2 cellular contexts compared by ENCODE assay signal in the genomic region with DNA sequence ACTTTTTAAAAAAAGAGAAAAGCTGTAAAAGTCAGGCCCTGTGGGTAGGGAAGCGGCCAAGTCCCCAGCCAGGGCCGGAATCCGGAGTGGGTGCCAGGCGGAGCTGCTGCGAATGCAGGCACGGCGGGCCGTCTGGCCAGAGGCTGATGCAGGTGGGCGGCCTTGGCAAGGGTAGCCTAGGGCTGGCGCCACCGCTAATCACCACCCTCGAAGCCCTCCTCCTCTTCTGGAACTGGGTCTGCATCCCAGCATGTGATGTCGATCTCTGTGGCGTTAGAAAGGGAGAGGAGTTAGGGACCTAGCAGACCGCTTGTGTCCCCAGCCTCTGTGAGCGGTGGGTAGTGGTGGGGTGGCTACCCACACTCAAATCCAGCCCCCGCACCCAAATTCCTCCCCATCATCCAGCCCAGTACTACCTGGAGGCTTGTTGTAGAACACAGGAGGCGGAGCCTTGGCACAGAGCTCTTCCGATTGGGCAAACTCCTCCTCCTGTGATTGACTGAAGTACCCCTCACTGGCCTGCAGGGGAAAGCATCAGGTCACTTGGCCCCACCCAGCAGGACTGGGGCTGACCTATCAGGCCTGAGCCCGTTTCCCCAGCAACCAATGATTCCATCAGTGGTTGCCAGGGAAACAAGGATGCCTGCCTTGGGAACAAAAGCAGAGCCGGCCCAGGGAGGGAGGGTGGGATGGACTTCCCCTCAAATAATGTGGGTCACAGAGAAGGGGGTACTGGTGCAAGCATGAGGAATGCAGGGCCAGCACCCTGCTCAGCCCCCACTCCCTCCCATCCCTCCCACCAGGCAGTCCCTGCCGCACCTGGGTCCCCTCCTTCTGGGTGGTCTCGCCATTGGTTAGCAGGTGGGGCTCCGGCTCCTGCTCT.
TF ChIP-seq lines count a peak whose summit lies in the region.

No MANE protein-coding gene starts in this region.

TF ChIP-seq in HEK293, 187 proteins besides CTCF, POLR2A, EP300 and RAD21 (continues in another document):
- TF ChIP-seq, protein P1, sequence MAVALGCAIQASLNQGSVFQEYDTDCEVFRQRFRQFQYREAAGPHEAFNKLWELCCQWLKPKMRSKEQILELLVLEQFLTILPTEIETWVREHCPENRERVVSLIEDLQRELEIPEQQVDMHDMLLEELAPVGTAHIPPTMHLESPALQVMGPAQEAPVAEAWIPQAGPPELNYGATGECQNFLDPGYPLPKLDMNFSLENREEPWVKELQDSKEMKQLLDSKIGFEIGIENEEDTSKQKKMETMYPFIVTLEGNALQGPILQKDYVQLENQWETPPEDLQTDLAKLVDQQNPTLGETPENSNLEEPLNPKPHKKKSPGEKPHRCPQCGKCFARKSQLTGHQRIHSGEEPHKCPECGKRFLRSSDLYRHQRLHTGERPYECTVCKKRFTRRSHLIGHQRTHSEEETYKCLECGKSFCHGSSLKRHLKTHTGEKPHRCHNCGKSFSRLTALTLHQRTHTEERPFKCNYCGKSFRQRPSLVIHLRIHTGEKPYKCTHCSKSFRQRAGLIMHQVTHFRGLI (tag by site-specific recombination; IDR thresholded peaks at IDR 0.05), result no peak
- no peak for TF ChIP-seq ZNF837 (tag by site-specific recombination; IDR thresholded peaks at IDR 0.05)
- TF ChIP-seq, protein P2, sequence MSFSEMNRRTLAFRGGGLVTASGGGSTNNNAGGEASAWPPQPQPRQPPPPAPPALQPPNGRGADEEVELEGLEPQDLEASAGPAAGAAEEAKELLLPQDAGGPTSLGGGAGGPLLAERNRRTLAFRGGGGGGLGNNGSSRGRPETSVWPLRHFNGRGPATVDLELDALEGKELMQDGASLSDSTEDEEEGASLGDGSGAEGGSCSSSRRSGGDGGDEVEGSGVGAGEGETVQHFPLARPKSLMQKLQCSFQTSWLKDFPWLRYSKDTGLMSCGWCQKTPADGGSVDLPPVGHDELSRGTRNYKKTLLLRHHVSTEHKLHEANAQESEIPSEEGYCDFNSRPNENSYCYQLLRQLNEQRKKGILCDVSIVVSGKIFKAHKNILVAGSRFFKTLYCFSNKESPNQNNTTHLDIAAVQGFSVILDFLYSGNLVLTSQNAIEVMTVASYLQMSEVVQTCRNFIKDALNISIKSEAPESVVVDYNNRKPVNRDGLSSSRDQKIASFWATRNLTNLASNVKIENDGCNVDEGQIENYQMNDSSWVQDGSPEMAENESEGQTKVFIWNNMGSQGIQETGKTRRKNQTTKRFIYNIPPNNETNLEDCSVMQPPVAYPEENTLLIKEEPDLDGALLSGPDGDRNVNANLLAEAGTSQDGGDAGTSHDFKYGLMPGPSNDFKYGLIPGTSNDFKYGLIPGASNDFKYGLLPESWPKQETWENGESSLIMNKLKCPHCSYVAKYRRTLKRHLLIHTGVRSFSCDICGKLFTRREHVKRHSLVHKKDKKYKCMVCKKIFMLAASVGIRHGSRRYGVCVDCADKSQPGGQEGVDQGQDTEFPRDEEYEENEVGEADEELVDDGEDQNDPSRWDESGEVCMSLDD (tag by site-specific recombination; IDR thresholded peaks at IDR 0.05), result no peak
- TF ChIP-seq ZBTB20 (tag by site-specific recombination; IDR thresholded peaks at IDR 0.05), result no peak
- TF ChIP-seq ZNF747 (tag by site-specific recombination; IDR thresholded peaks at IDR 0.05), result no peak
- no peak for TF ChIP-seq ZNF416 (tag by site-specific recombination; IDR thresholded peaks at IDR 0.05)
- TF ChIP-seq, protein P3, sequence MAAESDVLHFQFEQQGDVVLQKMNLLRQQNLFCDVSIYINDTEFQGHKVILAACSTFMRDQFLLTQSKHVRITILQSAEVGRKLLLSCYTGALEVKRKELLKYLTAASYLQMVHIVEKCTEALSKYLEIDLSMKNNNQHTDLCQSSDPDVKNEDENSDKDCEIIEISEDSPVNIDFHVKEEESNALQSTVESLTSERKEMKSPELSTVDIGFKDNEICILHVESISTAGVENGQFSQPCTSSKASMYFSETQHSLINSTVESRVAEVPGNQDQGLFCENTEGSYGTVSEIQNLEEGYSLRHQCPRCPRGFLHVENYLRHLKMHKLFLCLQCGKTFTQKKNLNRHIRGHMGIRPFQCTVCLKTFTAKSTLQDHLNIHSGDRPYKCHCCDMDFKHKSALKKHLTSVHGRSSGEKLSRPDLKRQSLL (tag by site-specific recombination; IDR thresholded peaks at IDR 0.05), result no peak
- TF ChIP-seq ZBTB1 (tag by site-specific recombination; IDR thresholded peaks at IDR 0.05), result no peak
- peak; percentile 37 for TF ChIP-seq SP3 (tag by site-specific recombination; IDR thresholded peaks at IDR 0.05)
- no peak for TF ChIP-seq ZNF544 (tag by site-specific recombination; IDR thresholded peaks at IDR 0.05)
- no peak for TF ChIP-seq YY2 (tag by site-specific recombination; IDR thresholded peaks at IDR 0.05)
- TF ChIP-seq ZNF10 (tag by site-specific recombination; IDR thresholded peaks at IDR 0.05), result no peak
- TF ChIP-seq SCRT1 (tag by site-specific recombination; IDR thresholded peaks at IDR 0.05; ENCODE audit: borderline replicate concordance), result 0 out of 2 replicates have a peak, but pooled peaks have one; percentile 36
- TF ChIP-seq HOXC10 (CRISPR knock-in tag; IDR thresholded peaks at IDR 0.05), result no peak
- no peak for TF ChIP-seq ZNF623 (tag by site-specific recombination; IDR thresholded peaks at IDR 0.05)
- TF ChIP-seq ZSCAN30 (tag by site-specific recombination; IDR thresholded peaks at IDR 0.05), result no peak
- no peak for TF ChIP-seq GLIS1 (tag by site-specific recombination; IDR thresholded peaks at IDR 0.05)
- peak; percentile 54; the same call in 1 of the 2 replicates for TF ChIP-seq ZNF600 (tag by site-specific recombination; IDR thresholded peaks at IDR 0.05)
- TF ChIP-seq, protein P4, sequence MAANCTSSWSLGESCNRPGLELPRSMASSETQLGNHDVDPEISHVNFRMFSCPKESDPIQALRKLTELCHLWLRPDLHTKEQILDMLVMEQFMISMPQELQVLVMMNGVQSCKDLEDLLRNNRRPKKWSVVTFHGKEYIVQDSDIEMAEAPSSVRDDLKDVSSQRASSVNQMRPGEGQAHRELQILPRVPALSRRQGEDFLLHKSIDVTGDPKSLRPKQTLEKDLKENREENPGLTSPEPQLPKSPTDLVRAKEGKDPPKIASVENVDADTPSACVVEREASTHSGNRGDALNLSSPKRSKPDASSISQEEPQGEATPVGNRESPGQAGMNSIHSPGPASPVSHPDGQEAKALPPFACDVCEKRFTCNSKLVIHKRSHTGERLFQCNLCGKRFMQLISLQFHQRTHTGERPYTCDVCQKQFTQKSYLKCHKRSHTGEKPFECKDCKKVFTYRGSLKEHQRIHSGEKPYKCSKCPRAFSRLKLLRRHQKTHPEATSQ (tag by site-specific recombination; IDR thresholded peaks at IDR 0.05), result no peak
- TF ChIP-seq ZFHX2 (tag by site-specific recombination; conservative IDR thresholded peaks at IDR 0.05), result peak; percentile 75
- peak; percentile 87; the same call in 1 of the 2 replicates for TF ChIP-seq MYNN (tag by site-specific recombination; IDR thresholded peaks at IDR 0.05; ENCODE audit: borderline replicate concordance)
- peak; percentile 84 for TF ChIP-seq EGR2 (tag by site-specific recombination; IDR thresholded peaks at IDR 0.05; ENCODE audit: low read depth)
- no peak for TF ChIP-seq RBAK (tag by site-specific recombination; IDR thresholded peaks at IDR 0.05)
- peak; percentile 87 for TF ChIP-seq SP2 (tag by site-specific recombination; IDR thresholded peaks at IDR 0.05)
- TF ChIP-seq SALL2 (tag by site-specific recombination; IDR thresholded peaks at IDR 0.05; ENCODE audit: borderline replicate concordance), result no peak

TF ChIP-seq in GM12878, 131 proteins besides CTCF, POLR2A, EP300 and RAD21:
- TF ChIP-seq SMC3 (IDR thresholded peaks at IDR 0.05; ENCODE audit: borderline replicate concordance, low read length), result 0 out of 2 replicates have a peak, but pooled peaks have one; percentile 6
- TF ChIP-seq, protein P5, sequence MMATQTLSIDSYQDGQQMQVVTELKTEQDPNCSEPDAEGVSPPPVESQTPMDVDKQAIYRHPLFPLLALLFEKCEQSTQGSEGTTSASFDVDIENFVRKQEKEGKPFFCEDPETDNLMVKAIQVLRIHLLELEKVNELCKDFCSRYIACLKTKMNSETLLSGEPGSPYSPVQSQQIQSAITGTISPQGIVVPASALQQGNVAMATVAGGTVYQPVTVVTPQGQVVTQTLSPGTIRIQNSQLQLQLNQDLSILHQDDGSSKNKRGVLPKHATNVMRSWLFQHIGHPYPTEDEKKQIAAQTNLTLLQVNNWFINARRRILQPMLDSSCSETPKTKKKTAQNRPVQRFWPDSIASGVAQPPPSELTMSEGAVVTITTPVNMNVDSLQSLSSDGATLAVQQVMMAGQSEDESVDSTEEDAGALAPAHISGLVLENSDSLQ (IDR thresholded peaks at IDR 0.05), result peak; percentile 94
- TF ChIP-seq, protein P6, sequence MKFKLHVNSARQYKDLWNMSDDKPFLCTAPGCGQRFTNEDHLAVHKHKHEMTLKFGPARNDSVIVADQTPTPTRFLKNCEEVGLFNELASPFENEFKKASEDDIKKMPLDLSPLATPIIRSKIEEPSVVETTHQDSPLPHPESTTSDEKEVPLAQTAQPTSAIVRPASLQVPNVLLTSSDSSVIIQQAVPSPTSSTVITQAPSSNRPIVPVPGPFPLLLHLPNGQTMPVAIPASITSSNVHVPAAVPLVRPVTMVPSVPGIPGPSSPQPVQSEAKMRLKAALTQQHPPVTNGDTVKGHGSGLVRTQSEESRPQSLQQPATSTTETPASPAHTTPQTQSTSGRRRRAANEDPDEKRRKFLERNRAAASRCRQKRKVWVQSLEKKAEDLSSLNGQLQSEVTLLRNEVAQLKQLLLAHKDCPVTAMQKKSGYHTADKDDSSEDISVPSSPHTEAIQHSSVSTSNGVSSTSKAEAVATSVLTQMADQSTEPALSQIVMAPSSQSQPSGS (IDR thresholded peaks at IDR 0.05; ENCODE audit: low read length), result no peak
- peak; percentile 91 for TF ChIP-seq BMI1 (IDR thresholded peaks at IDR 0.05; ENCODE audit: borderline replicate concordance)
- TF ChIP-seq YY1 (IDR thresholded peaks at IDR 0.05; ENCODE audit: low read depth, low read length), result no peak
- no peak for TF ChIP-seq ZNF622 (IDR thresholded peaks at IDR 0.05)
- TF ChIP-seq HDGF (IDR thresholded peaks at IDR 0.05), result 0 out of 2 replicates have a peak, but pooled peaks have one; percentile 18
- TF ChIP-seq SP1 (IDR thresholded peaks at IDR 0.05; ENCODE audit: low read depth, low read length), result peak; percentile 83
- TF ChIP-seq MXI1 (IDR thresholded peaks at IDR 0.05; ENCODE audit: low read depth, low read length), result peak; percentile 60; the same call in 1 of the 2 replicates
- TF ChIP-seq RFX5 (IDR thresholded peaks at IDR 0.05; ENCODE audit: low read depth, low read length), result peak; percentile 95
- TF ChIP-seq, protein P7, sequence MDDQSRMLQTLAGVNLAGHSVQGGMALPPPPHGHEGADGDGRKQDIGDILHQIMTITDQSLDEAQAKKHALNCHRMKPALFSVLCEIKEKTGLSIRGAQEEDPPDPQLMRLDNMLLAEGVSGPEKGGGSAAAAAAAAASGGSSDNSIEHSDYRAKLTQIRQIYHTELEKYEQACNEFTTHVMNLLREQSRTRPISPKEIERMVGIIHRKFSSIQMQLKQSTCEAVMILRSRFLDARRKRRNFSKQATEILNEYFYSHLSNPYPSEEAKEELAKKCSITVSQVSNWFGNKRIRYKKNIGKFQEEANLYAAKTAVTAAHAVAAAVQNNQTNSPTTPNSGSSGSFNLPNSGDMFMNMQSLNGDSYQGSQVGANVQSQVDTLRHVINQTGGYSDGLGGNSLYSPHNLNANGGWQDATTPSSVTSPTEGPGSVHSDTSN (IDR thresholded peaks at IDR 0.05; ENCODE audit: insufficient replicate concordance, low read depth, low read length), result peak; percentile 82
- peak; percentile 42; the same call in 1 of the 2 replicates for TF ChIP-seq CREM (IDR thresholded peaks at IDR 0.05; ENCODE audit: low read depth)
